In the genomic region with DNA sequence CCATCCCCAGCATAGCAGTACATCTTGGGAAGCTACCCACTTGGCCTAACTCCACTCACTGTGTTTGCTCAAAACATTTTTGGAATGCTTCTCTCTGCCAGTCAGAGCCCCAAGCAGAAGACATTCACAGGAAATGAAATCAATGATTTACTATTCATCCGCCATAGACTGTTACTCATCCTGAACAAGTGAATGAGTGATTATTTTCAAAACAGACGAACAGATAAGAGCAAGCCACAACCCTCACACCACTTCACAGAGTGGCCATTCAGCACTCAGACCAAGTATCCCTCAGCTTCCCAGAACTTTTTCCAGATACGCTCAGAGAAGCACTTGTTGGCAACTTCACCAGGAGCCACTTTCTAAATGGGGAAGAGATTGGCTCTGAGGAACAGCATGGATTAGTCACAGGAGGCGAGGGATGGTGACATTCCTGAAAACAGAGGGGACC, we compare ENCODE assay signal across 9 cellular contexts.
DNase-seq lines count a peak whose midpoint lies in the region; ATAC-seq and TF ChIP-seq lines count a peak whose summit lies in the region.
"Had no signal": no experiment of that assay in that cellular context is flagged by ENCODE, and none has a peak within 500 bp of the region (broad histone marks: within the 10 kb centered on the region; RNA-seq: fewer than 3 reads in every experiment).

No MANE protein-coding gene starts in this region.

- TF ChIP-seq CTCF in tibial artery (IDR thresholded peaks at IDR 0.05), result no peak

- intact Hi-C loops in tibial artery (cut with DNase I; ENCODE audit: low total_unique reads), result no loop called here

- no peak overlapping the region for H3K4me3 ChIP-seq in tibial artery

- no peaks in the 10 kb centered on the region for H3K27me3 ChIP-seq in tibial artery

- ATAC-seq in GM21447 (IDR thresholded peaks at IDR 0.05; ENCODE audit: unreplicated experiment) (no peak), HG03439 (IDR thresholded peaks at IDR 0.05; ENCODE audit: unreplicated experiment) (no peak)

- H3K27ac ChIP-seq in tibial artery, result peak overlapping the region; percentile 48 to 49
- H3K27ac ChIP-seq: neutrophil had no signal

- no peaks in the 10 kb centered on the region for H3K9me3 ChIP-seq in tibial artery
- H3K9me3 ChIP-seq: neutrophil had no signal

- peaks cover 0 to 14% (median 6%) of the 10 kb centered on the region in 4 donors for H3K4me1 ChIP-seq in tibial artery

- DNase-seq in HS-27A (ENCODE audit: low read depth), result peak; percentile 59
- peak; percentile 96 for DNase-seq in amniotic epithelial cell (ENCODE audit: low read depth)
- peak; percentile 86 for DNase-seq in iris pigment epithelial cell (ENCODE audit: low read depth)
- DNase-seq in tibial artery, result no peak
- DNase-seq in NOMO-1 (lab: John Stamatoyannopoulos, UW; ENCODE audit: unreplicated experiment in 2 of 2), result no peak
- DNase-seq: activated CD4-positive, CD25-positive, alpha-beta regulatory T cell treated with anti-CD3 and anti-CD28 coated beads, Interleukin-2, amount 50 U/mL, for 72 hours had no signal

- H3K36me3 ChIP-seq in tibial artery, result no peaks in the 10 kb centered on the region
- H3K36me3 ChIP-seq: neutrophil had no signal

Comparison
In these comparisons a context has a peak if more than half of its experiments do, and no peak if none do; other contexts are left out.
1. DNase-seq: peak in HS-27A (single experiment), amniotic epithelial cell (single experiment) and iris pigment epithelial cell (single experiment); none in tibial artery (0 of 2) and NOMO-1 (0 of 2).